Comparison of ENCODE assay signal across 13 cellular contexts in genomic region chr11:665707-666281, GRCh38. TPM values are rescaled to one million over a fixed set of nuclear protein-coding genes. Genes with fewer than 3 reads are reported as not detected.
DNase-seq lines count a peak whose midpoint lies in the region; ATAC-seq, FAIRE-seq and TF ChIP-seq lines count a peak whose summit lies in the region.
"Had no signal": no experiment of that assay in that cellular context is flagged by ENCODE, and none has a peak within 500 bp of the region (broad histone marks: within the 10 kb centered on the region; RNA-seq: fewer than 3 reads in every experiment).

No MANE protein-coding gene starts in this region.

- H3K27ac ChIP-seq in ACC112 (ENCODE audit: low read depth, low read length) (peak overlapping the region; percentile 19; the same call in 1 of the 2 replicates), RWPE1 (peak overlapping the region; percentile 47)

- H3K4me3 Mint-ChIP-seq in osteocyte (ENCODE audit: unreplicated experiment), result no peak overlapping the region
- H3K4me3 Mint-ChIP-seq: activated CD4-positive, alpha-beta memory T cell treated with anti-CD3 and anti-CD28 coated beads for 36 hours had no signal

- TF ChIP-seq CTCF in RWPE1 (conservative IDR thresholded peaks at IDR 0.05; ENCODE audit: low read depth) (no peak), fibroblast of mammary gland (conservative IDR thresholded peaks at IDR 0.05; ENCODE audit: control insufficient read depth, insufficient read depth, low read depth, low read length) (no peak), osteocyte (IDR thresholded peaks at IDR 0.05) (no peak)

- peaks cover 17% of the 10 kb centered on the region for H3K36me3 ChIP-seq in ACC112 (ENCODE audit: insufficient read depth, low read length)

- ATAC-seq in GM18511 (IDR thresholded peaks at IDR 0.05; ENCODE audit: unreplicated experiment) (no peak), GM21717 (IDR thresholded peaks at IDR 0.05; ENCODE audit: unreplicated experiment) (no peak)

- CTCF ChIA-PET in RWPE1 (lab: Yijun Ruan, JAX), result interaction anchor here (1.0 kb wide), 1 partner anchor 97 kb away, joined by 3 read pairs; no protein-coding TSS in a partner anchor

- no peaks in the 10 kb centered on the region for H3K9me3 Mint-ChIP-seq in osteocyte (ENCODE audit: unreplicated experiment)
- H3K9me3 Mint-ChIP-seq: activated CD4-positive, alpha-beta memory T cell treated with anti-CD3 and anti-CD28 coated beads for 36 hours had no signal

- no peak for FAIRE-seq in HTR-8/SVneo (lab: Jason Lieb, UNC)

- no peaks in the 10 kb centered on the region for H3K27me3 Mint-ChIP-seq in osteocyte (ENCODE audit: unreplicated experiment)
- H3K27me3 Mint-ChIP-seq: activated CD4-positive, alpha-beta memory T cell treated with anti-CD3 and anti-CD28 coated beads for 36 hours had no signal

- no peak overlapping the region for H2AFZ ChIP-seq in ACC112 (ENCODE audit: low read length, unreplicated experiment)

- no peaks in the 10 kb centered on the region for H3K79me2 ChIP-seq in ACC112 (ENCODE audit: control insufficient read depth, insufficient read depth, low read length, unreplicated experiment)

- no peak for DNase-seq in RWPE1 (ENCODE audit: low spot score)
- DNase-seq in fibroblast of mammary gland (ENCODE audit: low read depth), result peak; percentile 81
- DNase-seq in osteocyte (ENCODE audit: extremely low spot score, unreplicated experiment), result no peak
- no peak for DNase-seq in HTR-8/SVneo (ENCODE audit: insufficient read length, low spot score)
- DNase-seq in hepatic stellate cell (ENCODE audit: low spot score), result no peak
- DNase-seq: activated CD4-positive, alpha-beta memory T cell treated with anti-CD3 and anti-CD28 coated beads for 36 hours; glutamatergic neuron; NCI-H2171; SHP77; trophoblast cell had no signal

- POLR2A ChIA-PET in RWPE1 (lab: Yijun Ruan, JAX; ENCODE audit: low non-redundant PET), result no interaction called here

- H3K4me1 Mint-ChIP-seq in osteocyte (ENCODE audit: unreplicated experiment), result peaks cover 11% of the 10 kb centered on the region

- H3K4me1 ChIP-seq in ACC112 (ENCODE audit: control insufficient read depth, insufficient read depth, low read length, unreplicated experiment), result peaks cover 4% of the 10 kb centered on the region

- H3K4me3 ChIP-seq in ACC112 (ENCODE audit: low read depth, low read length) (no peak overlapping the region), fibroblast of mammary gland (ENCODE audit: control insufficient read depth, low read depth, low read length) (no peak overlapping the region)

- H3K27me3 ChIP-seq in ACC112 (ENCODE audit: insufficient read depth, low read length), result no peaks in the 10 kb centered on the region

- H3K27ac Mint-ChIP-seq in osteocyte (ENCODE audit: unreplicated experiment), result peak overlapping the region; percentile 76
- H3K27ac Mint-ChIP-seq: activated CD4-positive, alpha-beta memory T cell treated with anti-CD3 and anti-CD28 coated beads for 36 hours had no signal

- peaks cover 24% of the 10 kb centered on the region for H3K36me3 Mint-ChIP-seq in osteocyte (ENCODE audit: unreplicated experiment)

RNA-seq across cellular contexts. Expression of gene DRD4, which starts 28.7 kb away (rescaled TPM):
- 1.7 and 1.8 TPM in 2 replicates for total RNA-seq in osteocyte

RNA-seq across cellular contexts. Expression of gene DEAF1, which starts 29.2 kb away (rescaled TPM):
- 113 and 121 TPM in 2 replicates for total RNA-seq in osteocyte

RNA-seq across cellular contexts. Expression of gene TMEM80, which starts 29.8 kb away (rescaled TPM):
- 43.9 and 45.2 TPM in 2 replicates for total RNA-seq in osteocyte

RNA-seq across cellular contexts. Expression of gene SCT, which starts 38.8 kb away (rescaled TPM):
- total RNA-seq in osteocyte, result not detected in 2 replicates
- total RNA-seq: activated CD4-positive, alpha-beta memory T cell treated with anti-CD3 and anti-CD28 coated beads for 36 hours had no signal

RNA-seq across cellular contexts. Expression of gene EPS8L2, which starts 40.2 kb away (rescaled TPM):
- 32.4 and 39.3 TPM in 2 replicates for total RNA-seq in osteocyte
